In the genomic region with DNA sequence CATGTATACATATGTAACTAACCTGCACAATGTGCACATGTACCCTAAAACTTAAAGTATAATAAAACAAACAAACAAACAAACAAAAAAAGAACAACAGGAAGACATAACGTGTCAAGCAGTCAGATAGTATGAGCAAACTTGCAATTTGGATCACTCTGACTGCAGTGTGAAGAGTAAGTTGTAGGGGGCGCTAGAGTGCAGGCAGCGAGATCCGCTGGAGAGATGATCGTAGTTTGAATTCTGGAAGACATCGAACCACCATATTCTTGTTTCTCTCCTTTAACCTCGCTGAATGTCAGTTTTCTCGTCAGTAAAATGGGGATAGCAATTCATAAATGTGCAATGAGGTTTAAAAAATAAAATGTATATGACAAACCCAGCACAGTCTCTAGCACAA, we compare ENCODE assay signal across 15 cellular contexts.
DNase-seq lines count a peak whose midpoint lies in the region; ATAC-seq and TF ChIP-seq lines count a peak whose summit lies in the region.
"Had no signal": no experiment of that assay in that cellular context is flagged by ENCODE, and none has a peak within 500 bp of the region (broad histone marks: within the 10 kb centered on the region; RNA-seq: fewer than 3 reads in every experiment).

No MANE protein-coding gene starts in this region.

- peaks cover 13% of the 10 kb centered on the region for H3K27me3 Mint-ChIP-seq in HFFc6 (ENCODE audit: insufficient read depth)

- peak; percentile 56 for TF ChIP-seq CTCF in HFFc6 (IDR thresholded peaks at IDR 0.05)
- 0 out of 2 replicates have a peak, but pooled peaks have one; percentile 17 for TF ChIP-seq CTCF in WI38 (IDR thresholded peaks at IDR 0.05; ENCODE audit: low read depth, low read length)

- no peak overlapping the region for H3K4me2 ChIP-seq in mesendoderm (ENCODE audit: low read length)

- H3K4me3 ChIP-seq in WI38 (ENCODE audit: low read depth, low read length): no peak overlapping the region
- no peak overlapping the region for H3K4me3 ChIP-seq in mesendoderm (ENCODE audit: low read length)
- H3K4me3 ChIP-seq: breast epithelium, suprapubic skin had no signal

- no peak overlapping the region for H3K4me3 Mint-ChIP-seq in HFFc6
- H3K4me3 Mint-ChIP-seq: activated T-helper 1 cell treated with anti-CD3 and anti-CD28 coated beads, Interleukin-12 subunit alpha, Interleukin-12 subunit beta, Interleukin-2, Interleukin-4 antibody, amounts not matched to agents 30 ng/mL and 10 ng/mL and 1 ng/mL, durations not matched to agents 14 hours and 24 hours and 36 hours had no signal

- no peaks in the 10 kb centered on the region for H3K27me3 ChIP-seq in mesendoderm (ENCODE audit: insufficient read depth, low read length, poor library complexity)
- H3K27me3 ChIP-seq: breast epithelium, suprapubic skin had no signal

- no peak for ATAC-seq in HG02763 (IDR thresholded peaks at IDR 0.05; ENCODE audit: unreplicated experiment)
- ATAC-seq in GM19328 (IDR thresholded peaks at IDR 0.05; ENCODE audit: unreplicated experiment): no peak
- ATAC-seq: left lobe of liver had no signal

- WGBS in mesendoderm (ENCODE audit: extremely low coverage, insufficient coverage, low lambda C conversion rate): no CpG with 5 or more reads among the region's 8 CpGs

- H3K27ac ChIP-seq in mesendoderm (ENCODE audit: low read depth, low read length): no peak overlapping the region
- H3K27ac ChIP-seq: breast epithelium, parathyroid adenoma, suprapubic skin had no signal

- H3K9me3 Mint-ChIP-seq in HFFc6: no peaks in the 10 kb centered on the region
- H3K9me3 Mint-ChIP-seq: activated T-helper 1 cell treated with anti-CD3 and anti-CD28 coated beads, Interleukin-12 subunit alpha, Interleukin-12 subunit beta, Interleukin-2, Interleukin-4 antibody, amounts not matched to agents 30 ng/mL and 10 ng/mL and 1 ng/mL, durations not matched to agents 14 hours and 24 hours and 36 hours had no signal

- no peaks in the 10 kb centered on the region for H3K4me1 ChIP-seq in mesendoderm (ENCODE audit: control insufficient read depth, low read depth, low read length)
- H3K4me1 ChIP-seq: breast epithelium, parathyroid adenoma, suprapubic skin had no signal

- H2BK120ac ChIP-seq in mesendoderm (ENCODE audit: low read depth, low read length): no peak overlapping the region

- no peaks in the 10 kb centered on the region for H3K36me3 Mint-ChIP-seq in HFFc6 (ENCODE audit: low read depth)

- H3K4ac ChIP-seq in mesendoderm (ENCODE audit: low read depth, low read length): no peak overlapping the region

- no peaks in the 10 kb centered on the region for H3K4me1 Mint-ChIP-seq in HFFc6 (ENCODE audit: low read depth)

- no peak overlapping the region for H2AK5ac ChIP-seq in mesendoderm (ENCODE audit: low read length)

- no peak overlapping the region for H4K8ac ChIP-seq in mesendoderm (ENCODE audit: low read depth, low read length)

- H3K18ac ChIP-seq in mesendoderm (ENCODE audit: low read length): no peak overlapping the region

- no peaks in the 10 kb centered on the region for H3K36me3 ChIP-seq in mesendoderm (ENCODE audit: control insufficient read depth, insufficient read depth, low read length)
- H3K36me3 ChIP-seq: breast epithelium, suprapubic skin had no signal

- no peaks in the 10 kb centered on the region for H3K79me1 ChIP-seq in mesendoderm (ENCODE audit: low read length)

- no peak overlapping the region for H2BK15ac ChIP-seq in mesendoderm (replicated peaks; ENCODE audit: low read depth)

- H3K27ac Mint-ChIP-seq in HFFc6: no peak overlapping the region
- H3K27ac Mint-ChIP-seq: activated T-helper 1 cell treated with anti-CD3 and anti-CD28 coated beads, Interleukin-12 subunit alpha, Interleukin-12 subunit beta, Interleukin-2, Interleukin-4 antibody, amounts not matched to agents 30 ng/mL and 10 ng/mL and 1 ng/mL, durations not matched to agents 14 hours and 24 hours and 36 hours had no signal

- no peak overlapping the region for H4K5ac ChIP-seq in mesendoderm (ENCODE audit: low read length)

- DNase-seq in ELF-1 (ENCODE audit: low read depth, low spot score) (peak; percentile 20), HFFc6 (no peak), mesendoderm (peak; percentile 19), ecto neural progenitor cell (ENCODE audit: low spot score) (no peak)
- DNase-seq: GOT3, NCI-H1048, T1000 had no signal

- H3K9ac ChIP-seq in mesendoderm (ENCODE audit: low read length): no peak overlapping the region
- H3K9ac ChIP-seq: parathyroid adenoma had no signal

- no peak overlapping the region for H3K56ac ChIP-seq in mesendoderm (ENCODE audit: low read length)

- H3K79me2 ChIP-seq in mesendoderm (ENCODE audit: control insufficient read depth, insufficient read depth, low read length): no peaks in the 10 kb centered on the region
- H3K79me2 ChIP-seq: parathyroid adenoma had no signal

- no peak overlapping the region for H3K23ac ChIP-seq in mesendoderm (ENCODE audit: low read length)

- no peak overlapping the region for H2BK5ac ChIP-seq in mesendoderm (ENCODE audit: low read length)

Comparison
In these comparisons a context has a peak if more than half of its experiments do, and no peak if none do; other contexts are left out.
1. DNase-seq: peak in ELF-1 (single experiment) and mesendoderm (single experiment); none in HFFc6 (single experiment) and ecto neural progenitor cell (single experiment).